1 cellular context compared by ENCODE assay signal in the genomic region with DNA sequence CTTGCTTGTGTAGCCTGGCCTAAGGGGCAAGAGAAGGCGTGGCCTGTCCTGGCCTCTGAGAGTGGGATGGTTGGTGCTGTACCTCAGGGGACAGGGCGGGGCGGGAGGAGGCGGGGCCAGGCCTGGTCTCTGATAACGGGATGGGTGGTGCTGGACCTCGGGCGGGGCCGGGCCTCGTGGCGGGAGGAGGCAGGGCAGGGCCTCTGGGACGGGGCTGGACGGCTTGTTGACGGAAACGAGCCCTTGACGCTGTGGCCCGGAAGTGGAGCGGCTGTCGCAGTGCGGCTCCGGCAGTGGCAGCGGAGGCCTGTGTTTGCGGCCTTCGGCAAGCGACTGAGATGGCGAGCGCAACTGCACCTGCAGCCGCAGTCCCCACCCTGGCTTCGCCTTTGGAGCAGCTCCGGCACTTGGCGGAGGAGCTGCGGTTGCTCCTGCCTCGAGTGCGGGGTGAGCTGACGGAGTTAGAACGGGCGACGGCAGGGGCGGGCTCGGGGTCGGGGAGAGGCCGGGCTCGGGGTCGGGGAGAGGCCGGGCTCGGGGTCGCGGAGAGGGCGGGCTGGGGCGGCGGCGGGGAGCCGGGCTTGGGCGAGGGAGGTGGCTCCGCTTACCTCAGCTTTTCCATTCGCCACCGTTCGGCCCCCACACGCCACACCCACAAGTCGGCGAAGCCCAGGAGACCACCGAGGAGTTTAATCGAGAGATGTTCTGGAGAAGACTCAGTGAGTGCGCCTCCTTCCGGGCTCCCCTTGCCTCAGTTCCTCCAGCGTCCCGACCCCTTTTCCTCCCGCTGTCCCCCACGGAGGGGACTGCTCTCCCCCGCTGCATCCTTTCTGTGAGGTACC.
TF ChIP-seq lines count a peak whose summit lies in the region.

A gene with protein sequence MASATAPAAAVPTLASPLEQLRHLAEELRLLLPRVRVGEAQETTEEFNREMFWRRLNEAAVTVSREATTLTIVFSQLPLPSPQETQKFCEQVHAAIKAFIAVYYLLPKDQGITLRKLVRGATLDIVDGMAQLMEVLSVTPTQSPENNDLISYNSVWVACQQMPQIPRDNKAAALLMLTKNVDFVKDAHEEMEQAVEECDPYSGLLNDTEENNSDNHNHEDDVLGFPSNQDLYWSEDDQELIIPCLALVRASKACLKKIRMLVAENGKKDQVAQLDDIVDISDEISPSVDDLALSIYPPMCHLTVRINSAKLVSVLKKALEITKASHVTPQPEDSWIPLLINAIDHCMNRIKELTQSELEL (plus strand): TSS at position 243 of the 842 bp plus-strand sequence. CDS start 96 bp downstream, at position 339.

TF ChIP-seq in K562, 482 proteins besides CTCF, POLR2A, EP300 and RAD21 (continued from another document and continues in another):
- TF ChIP-seq CBX8 (IDR thresholded peaks at IDR 0.05; ENCODE audit: borderline replicate concordance, extremely low read depth, low read depth, low read length, poor library complexity, severe bottlenecking) (no peak), MYBL2 (IDR thresholded peaks at IDR 0.05; ENCODE audit: low read depth) (no peak), MYBL2 (CRISPR knock-in tag; IDR thresholded peaks at IDR 0.05; ENCODE audit: borderline replicate concordance) (no peak), RAD51 (IDR thresholded peaks at IDR 0.05; ENCODE audit: borderline replicate concordance, low read depth) (no peak; the same call in 1 of the 2 replicates), ZNF324 (CRISPR knock-in tag; IDR thresholded peaks at IDR 0.05) (no peak), CCNT2 (IDR thresholded peaks at IDR 0.05; ENCODE audit: borderline replicate concordance, extremely low read depth, insufficient read length, low read depth, low read length) (peak; percentile 91), FOXM1 (IDR thresholded peaks at IDR 0.05; ENCODE audit: low read depth) (no peak), FOXM1 (CRISPR knock-in tag; IDR thresholded peaks at IDR 0.05; ENCODE audit: low read depth) (no peak), CBX3 (IDR thresholded peaks at IDR 0.05; ENCODE audit: borderline replicate concordance in 1 of 2, low read length in 2 of 2) (no peak; a peak in 1 of 3 replicates), KLF10 (CRISPR knock-in tag; IDR thresholded peaks at IDR 0.05) (no peak), KDM2B (CRISPR knock-in tag; IDR thresholded peaks at IDR 0.05) (0 out of 2 replicates have a peak, but pooled peaks have one; percentile 30), NONO (IDR thresholded peaks at IDR 0.05; ENCODE audit: low read depth in 2 of 2, low read length in 1 of 2) (peak in 1 of 2 experiments; percentile 71; a peak in 2 of 4 replicates), CC2D1A (IDR thresholded peaks at IDR 0.05) (no peak), HOXB6 (CRISPR knock-in tag; IDR thresholded peaks at IDR 0.05; ENCODE audit: borderline replicate concordance) (no peak), KDM4B (IDR thresholded peaks at IDR 0.05; ENCODE audit: borderline replicate concordance in 2 of 2, low read depth in 1 of 2) (peak in 1 of 2 experiments; percentile 65; a peak in 1 of 4 replicates), E2F3 (CRISPR knock-in tag; IDR thresholded peaks at IDR 0.05) (0 out of 2 replicates have a peak, but pooled peaks have one; percentile 40), MEIS2 (IDR thresholded peaks at IDR 0.05; ENCODE audit: partially characterized antibody) (peak; percentile 69), TAF1 (IDR thresholded peaks at IDR 0.05; ENCODE audit: control insufficient read depth, extremely low read depth, insufficient read depth, low read length, severe bottlenecking) (peak; percentile 70), SMAD1 (IDR thresholded peaks at IDR 0.05; ENCODE audit: low read depth, low read length, partially characterized antibody) (no peak), SP1 (CRISPR knock-in tag; IDR thresholded peaks at IDR 0.05) (peak; percentile 87), ZKSCAN3 (CRISPR knock-in tag; IDR thresholded peaks at IDR 0.05) (no peak), ZZZ3 (IDR thresholded peaks at IDR 0.05) (no peak), ZNF184 (CRISPR knock-in tag; IDR thresholded peaks at IDR 0.05) (no peak), NFRKB (IDR thresholded peaks at IDR 0.05; ENCODE audit: low read depth) (no peak), ILF3 (IDR thresholded peaks at IDR 0.05; ENCODE audit: borderline replicate concordance) (no peak), ZNF507 (tag; conservative IDR thresholded peaks at IDR 0.05) (no peak), HNRNPK (IDR thresholded peaks at IDR 0.05; ENCODE audit: low read depth, low read length, poor library complexity, severe bottlenecking) (no peak), NCOA4 (IDR thresholded peaks at IDR 0.05; ENCODE audit: partially characterized antibody) (no peak), SLC30A9 (CRISPR knock-in tag; IDR thresholded peaks at IDR 0.05) (no peak), IFI16 (CRISPR knock-in tag; IDR thresholded peaks at IDR 0.05) (no peak)
- TF ChIP-seq, protein P1, sequence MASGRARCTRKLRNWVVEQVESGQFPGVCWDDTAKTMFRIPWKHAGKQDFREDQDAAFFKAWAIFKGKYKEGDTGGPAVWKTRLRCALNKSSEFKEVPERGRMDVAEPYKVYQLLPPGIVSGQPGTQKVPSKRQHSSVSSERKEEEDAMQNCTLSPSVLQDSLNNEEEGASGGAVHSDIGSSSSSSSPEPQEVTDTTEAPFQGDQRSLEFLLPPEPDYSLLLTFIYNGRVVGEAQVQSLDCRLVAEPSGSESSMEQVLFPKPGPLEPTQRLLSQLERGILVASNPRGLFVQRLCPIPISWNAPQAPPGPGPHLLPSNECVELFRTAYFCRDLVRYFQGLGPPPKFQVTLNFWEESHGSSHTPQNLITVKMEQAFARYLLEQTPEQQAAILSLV (tag; IDR thresholded peaks at IDR 0.05), result no peak
- TF ChIP-seq, protein P2, sequence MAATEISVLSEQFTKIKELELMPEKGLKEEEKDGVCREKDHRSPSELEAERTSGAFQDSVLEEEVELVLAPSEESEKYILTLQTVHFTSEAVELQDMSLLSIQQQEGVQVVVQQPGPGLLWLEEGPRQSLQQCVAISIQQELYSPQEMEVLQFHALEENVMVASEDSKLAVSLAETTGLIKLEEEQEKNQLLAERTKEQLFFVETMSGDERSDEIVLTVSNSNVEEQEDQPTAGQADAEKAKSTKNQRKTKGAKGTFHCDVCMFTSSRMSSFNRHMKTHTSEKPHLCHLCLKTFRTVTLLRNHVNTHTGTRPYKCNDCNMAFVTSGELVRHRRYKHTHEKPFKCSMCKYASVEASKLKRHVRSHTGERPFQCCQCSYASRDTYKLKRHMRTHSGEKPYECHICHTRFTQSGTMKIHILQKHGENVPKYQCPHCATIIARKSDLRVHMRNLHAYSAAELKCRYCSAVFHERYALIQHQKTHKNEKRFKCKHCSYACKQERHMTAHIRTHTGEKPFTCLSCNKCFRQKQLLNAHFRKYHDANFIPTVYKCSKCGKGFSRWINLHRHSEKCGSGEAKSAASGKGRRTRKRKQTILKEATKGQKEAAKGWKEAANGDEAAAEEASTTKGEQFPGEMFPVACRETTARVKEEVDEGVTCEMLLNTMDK (IDR thresholded peaks at IDR 0.05; ENCODE audit: borderline replicate concordance, insufficient read depth, low read depth, low read length, poor library complexity, severe bottlenecking), result peak; percentile 67
- TF ChIP-seq, protein P3, sequence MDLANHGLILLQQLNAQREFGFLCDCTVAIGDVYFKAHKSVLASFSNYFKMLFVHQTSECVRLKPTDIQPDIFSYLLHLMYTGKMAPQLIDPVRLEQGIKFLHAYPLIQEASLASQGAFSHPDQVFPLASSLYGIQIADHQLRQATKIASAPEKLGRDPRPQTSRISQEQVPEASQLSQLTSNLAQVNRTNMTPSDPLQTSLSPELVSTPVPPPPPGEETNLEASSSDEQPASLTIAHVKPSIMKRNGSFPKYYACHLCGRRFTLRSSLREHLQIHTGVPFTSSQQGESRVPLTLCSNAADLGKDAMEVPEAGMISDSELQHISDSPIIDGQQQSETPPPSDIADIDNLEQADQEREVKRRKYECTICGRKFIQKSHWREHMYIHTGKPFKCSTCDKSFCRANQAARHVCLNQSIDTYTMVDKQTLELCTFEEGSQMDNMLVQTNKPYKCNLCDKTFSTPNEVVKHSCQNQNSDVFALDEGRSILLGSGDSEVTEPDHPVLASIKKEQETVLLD (IDR thresholded peaks at IDR 0.05), result peak; percentile 63; the same call in 1 of the 2 replicates
- TF ChIP-seq, protein P4, sequence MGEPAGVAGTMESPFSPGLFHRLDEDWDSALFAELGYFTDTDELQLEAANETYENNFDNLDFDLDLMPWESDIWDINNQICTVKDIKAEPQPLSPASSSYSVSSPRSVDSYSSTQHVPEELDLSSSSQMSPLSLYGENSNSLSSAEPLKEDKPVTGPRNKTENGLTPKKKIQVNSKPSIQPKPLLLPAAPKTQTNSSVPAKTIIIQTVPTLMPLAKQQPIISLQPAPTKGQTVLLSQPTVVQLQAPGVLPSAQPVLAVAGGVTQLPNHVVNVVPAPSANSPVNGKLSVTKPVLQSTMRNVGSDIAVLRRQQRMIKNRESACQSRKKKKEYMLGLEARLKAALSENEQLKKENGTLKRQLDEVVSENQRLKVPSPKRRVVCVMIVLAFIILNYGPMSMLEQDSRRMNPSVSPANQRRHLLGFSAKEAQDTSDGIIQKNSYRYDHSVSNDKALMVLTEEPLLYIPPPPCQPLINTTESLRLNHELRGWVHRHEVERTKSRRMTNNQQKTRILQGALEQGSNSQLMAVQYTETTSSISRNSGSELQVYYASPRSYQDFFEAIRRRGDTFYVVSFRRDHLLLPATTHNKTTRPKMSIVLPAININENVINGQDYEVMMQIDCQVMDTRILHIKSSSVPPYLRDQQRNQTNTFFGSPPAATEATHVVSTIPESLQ (CRISPR knock-in tag; IDR thresholded peaks at IDR 0.05), result no peak
- TF ChIP-seq, protein P5, sequence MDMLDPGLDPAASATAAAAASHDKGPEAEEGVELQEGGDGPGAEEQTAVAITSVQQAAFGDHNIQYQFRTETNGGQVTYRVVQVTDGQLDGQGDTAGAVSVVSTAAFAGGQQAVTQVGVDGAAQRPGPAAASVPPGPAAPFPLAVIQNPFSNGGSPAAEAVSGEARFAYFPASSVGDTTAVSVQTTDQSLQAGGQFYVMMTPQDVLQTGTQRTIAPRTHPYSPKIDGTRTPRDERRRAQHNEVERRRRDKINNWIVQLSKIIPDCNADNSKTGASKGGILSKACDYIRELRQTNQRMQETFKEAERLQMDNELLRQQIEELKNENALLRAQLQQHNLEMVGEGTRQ (CRISPR knock-in tag; IDR thresholded peaks at IDR 0.05), result no peak
- TF ChIP-seq, protein P6, sequence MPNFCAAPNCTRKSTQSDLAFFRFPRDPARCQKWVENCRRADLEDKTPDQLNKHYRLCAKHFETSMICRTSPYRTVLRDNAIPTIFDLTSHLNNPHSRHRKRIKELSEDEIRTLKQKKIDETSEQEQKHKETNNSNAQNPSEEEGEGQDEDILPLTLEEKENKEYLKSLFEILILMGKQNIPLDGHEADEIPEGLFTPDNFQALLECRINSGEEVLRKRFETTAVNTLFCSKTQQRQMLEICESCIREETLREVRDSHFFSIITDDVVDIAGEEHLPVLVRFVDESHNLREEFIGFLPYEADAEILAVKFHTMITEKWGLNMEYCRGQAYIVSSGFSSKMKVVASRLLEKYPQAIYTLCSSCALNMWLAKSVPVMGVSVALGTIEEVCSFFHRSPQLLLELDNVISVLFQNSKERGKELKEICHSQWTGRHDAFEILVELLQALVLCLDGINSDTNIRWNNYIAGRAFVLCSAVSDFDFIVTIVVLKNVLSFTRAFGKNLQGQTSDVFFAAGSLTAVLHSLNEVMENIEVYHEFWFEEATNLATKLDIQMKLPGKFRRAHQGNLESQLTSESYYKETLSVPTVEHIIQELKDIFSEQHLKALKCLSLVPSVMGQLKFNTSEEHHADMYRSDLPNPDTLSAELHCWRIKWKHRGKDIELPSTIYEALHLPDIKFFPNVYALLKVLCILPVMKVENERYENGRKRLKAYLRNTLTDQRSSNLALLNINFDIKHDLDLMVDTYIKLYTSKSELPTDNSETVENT (CRISPR knock-in tag; IDR thresholded peaks at IDR 0.05), result peak; percentile 76; the same call in 1 of the 2 replicates
- TF ChIP-seq, protein P7, sequence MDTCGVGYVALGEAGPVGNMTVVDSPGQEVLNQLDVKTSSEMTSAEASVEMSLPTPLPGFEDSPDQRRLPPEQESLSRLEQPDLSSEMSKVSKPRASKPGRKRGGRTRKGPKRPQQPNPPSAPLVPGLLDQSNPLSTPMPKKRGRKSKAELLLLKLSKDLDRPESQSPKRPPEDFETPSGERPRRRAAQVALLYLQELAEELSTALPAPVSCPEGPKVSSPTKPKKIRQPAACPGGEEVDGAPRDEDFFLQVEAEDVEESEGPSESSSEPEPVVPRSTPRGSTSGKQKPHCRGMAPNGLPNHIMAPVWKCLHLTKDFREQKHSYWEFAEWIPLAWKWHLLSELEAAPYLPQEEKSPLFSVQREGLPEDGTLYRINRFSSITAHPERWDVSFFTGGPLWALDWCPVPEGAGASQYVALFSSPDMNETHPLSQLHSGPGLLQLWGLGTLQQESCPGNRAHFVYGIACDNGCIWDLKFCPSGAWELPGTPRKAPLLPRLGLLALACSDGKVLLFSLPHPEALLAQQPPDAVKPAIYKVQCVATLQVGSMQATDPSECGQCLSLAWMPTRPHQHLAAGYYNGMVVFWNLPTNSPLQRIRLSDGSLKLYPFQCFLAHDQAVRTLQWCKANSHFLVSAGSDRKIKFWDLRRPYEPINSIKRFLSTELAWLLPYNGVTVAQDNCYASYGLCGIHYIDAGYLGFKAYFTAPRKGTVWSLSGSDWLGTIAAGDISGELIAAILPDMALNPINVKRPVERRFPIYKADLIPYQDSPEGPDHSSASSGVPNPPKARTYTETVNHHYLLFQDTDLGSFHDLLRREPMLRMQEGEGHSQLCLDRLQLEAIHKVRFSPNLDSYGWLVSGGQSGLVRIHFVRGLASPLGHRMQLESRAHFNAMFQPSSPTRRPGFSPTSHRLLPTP (IDR thresholded peaks at IDR 0.05; ENCODE audit: borderline replicate concordance, extremely low read depth, insufficient read length), result no peak
- TF ChIP-seq, protein P8, sequence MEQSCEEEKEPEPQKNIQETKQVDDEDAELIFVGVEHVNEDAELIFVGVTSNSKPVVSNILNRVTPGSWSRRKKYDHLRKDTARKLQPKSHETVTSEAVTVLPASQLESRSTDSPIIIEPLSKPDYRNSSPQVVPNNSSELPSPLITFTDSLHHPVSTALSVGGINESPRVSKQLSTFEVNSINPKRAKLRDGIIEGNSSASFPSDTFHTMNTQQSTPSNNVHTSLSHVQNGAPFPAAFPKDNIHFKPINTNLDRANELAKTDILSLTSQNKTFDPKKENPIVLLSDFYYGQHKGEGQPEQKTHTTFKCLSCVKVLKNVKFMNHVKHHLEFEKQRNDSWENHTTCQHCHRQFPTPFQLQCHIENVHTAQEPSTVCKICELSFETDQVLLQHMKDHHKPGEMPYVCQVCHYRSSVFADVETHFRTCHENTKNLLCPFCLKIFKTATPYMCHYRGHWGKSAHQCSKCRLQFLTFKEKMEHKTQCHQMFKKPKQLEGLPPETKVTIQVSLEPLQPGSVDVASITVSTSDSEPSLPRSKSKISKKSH (CRISPR knock-in tag; IDR thresholded peaks at IDR 0.05), result no peak
- TF ChIP-seq, protein P9, sequence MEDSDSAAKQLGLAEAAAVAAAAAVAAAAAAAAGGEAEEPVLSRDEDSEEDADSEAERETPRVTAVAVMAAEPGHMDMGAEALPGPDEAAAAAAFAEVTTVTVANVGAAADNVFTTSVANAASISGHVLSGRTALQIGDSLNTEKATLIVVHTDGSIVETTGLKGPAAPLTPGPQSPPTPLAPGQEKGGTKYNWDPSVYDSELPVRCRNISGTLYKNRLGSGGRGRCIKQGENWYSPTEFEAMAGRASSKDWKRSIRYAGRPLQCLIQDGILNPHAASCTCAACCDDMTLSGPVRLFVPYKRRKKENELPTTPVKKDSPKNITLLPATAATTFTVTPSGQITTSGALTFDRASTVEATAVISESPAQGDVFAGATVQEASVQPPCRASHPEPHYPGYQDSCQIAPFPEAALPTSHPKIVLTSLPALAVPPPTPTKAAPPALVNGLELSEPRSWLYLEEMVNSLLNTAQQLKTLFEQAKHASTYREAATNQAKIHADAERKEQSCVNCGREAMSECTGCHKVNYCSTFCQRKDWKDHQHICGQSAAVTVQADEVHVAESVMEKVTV (CRISPR knock-in tag; IDR thresholded peaks at IDR 0.05), result no peak
